8 cellular contexts compared by ENCODE assay signal in genomic region chr17:46771601-46772012, GRCh38. TPM values are rescaled to one million over a fixed set of nuclear protein-coding genes. Genes with fewer than 3 reads are reported as not detected.
DNase-seq lines count a peak whose midpoint lies in the region; ATAC-seq and TF ChIP-seq lines count a peak whose summit lies in the region.

No MANE protein-coding gene starts in this region.

- no peak for ATAC-seq in central memory CD8-positive, alpha-beta T cell (replicated peaks; ENCODE audit: extremely low read depth, poor library complexity, severe bottlenecking)
- peak; percentile 4 for ATAC-seq in lung (ENCODE audit: insufficient read depth, low FRiP score)

- no peaks in the 10 kb centered on the region for H3K36me3 ChIP-seq in lung (ENCODE audit: control insufficient read depth in 2 of 2, insufficient read depth in 2 of 2, low read length in 2 of 2)

- no peak overlapping the region for H3K27ac Mint-ChIP-seq in central memory CD8-positive, alpha-beta T cell (ENCODE audit: low read depth)

- no peak for TF ChIP-seq CTCF in lung (IDR thresholded peaks at IDR 0.05; ENCODE audit: control extremely low read depth, extremely low read depth)

- H3K4me3 Mint-ChIP-seq in central memory CD8-positive, alpha-beta T cell = peak overlapping the region; percentile 72

- H3K4me3 ChIP-seq in lung = peak overlapping the region; percentile 49

- peak overlapping the region in 1 of 2 donors; percentile 74 for H3K27ac ChIP-seq in lung (ENCODE audit: low read depth in 1 of 2, low read length in 1 of 2)

- peak; percentile 44 for DNase-seq in NCI-H748 (lab: John Stamatoyannopoulos, UW; ENCODE audit: unreplicated experiment)
- no peak for DNase-seq in NCI-H748 treated with DMSO at 0.1 percent for 48 hours (lab: John Stamatoyannopoulos, UW)
- peak; percentile 17 to 62 for DNase-seq in NCI-H1930 (lab: John Stamatoyannopoulos, UW)
- DNase-seq in central memory CD8-positive, alpha-beta T cell (ENCODE audit: low spot score in 2 of 2) = no peak
- no peak for DNase-seq in lung (ENCODE audit: low spot score)
- DNase-seq in midbrain (lab: John Stamatoyannopoulos, UW) = no peak
- no peak for DNase-seq in stimulated activated CD4-positive, alpha-beta T cell treated with anti-CD3 and anti-CD28 coated beads, Interleukin-1b, Interleukin-23, amount 100 ng/mL, for 48 hours
- DNase-seq in NCI-H187 (lab: John Stamatoyannopoulos, UW) = no peak

- no peaks in the 10 kb centered on the region for H3K9me3 ChIP-seq in lung (ENCODE audit: control insufficient read depth in 2 of 2, insufficient read depth in 1 of 2, low read length in 1 of 2)

- no peaks in the 10 kb centered on the region for H3K9me3 Mint-ChIP-seq in central memory CD8-positive, alpha-beta T cell

- 0 to 1% methylated on average over 9 to 80 of the region's 80 CpGs for WGBS in lung, 2 donors

- peaks cover 38% of the 10 kb centered on the region for H3K27me3 Mint-ChIP-seq in central memory CD8-positive, alpha-beta T cell

- H3K36me3 Mint-ChIP-seq in central memory CD8-positive, alpha-beta T cell (ENCODE audit: insufficient read depth) = peaks cover 1% of the 10 kb centered on the region

- H3K4me1 ChIP-seq in lung (ENCODE audit: control insufficient read depth in 2 of 2, insufficient read depth in 2 of 2, low read length in 2 of 2) = peaks cover 0 to 11% of the 10 kb centered on the region in 2 donors

- H3K4me1 Mint-ChIP-seq in central memory CD8-positive, alpha-beta T cell = no peaks in the 10 kb centered on the region

- H3K27me3 ChIP-seq in lung (ENCODE audit: control insufficient read depth, insufficient read depth) = no peaks in the 10 kb centered on the region

RNA-seq across cellular contexts. Expression of gene WNT3, which starts 46.9 kb away (rescaled TPM):
- total RNA-seq in lung = 1 to 10 TPM in 1 of 2 donors, under 1 TPM in 1; 0.74 to 2.9 TPM
- polyA plus RNA-seq in lung = 1 to 10 TPM; 1.2 to 1.6 TPM

Comparison
In these comparisons a context has a peak if more than half of its experiments do, and no peak if none do; other contexts are left out.
1. DNase-seq: peak in NCI-H748 (single experiment) and NCI-H1930 (2 of 2); none in NCI-H748 treated with DMSO at 0.1 percent for 48 hours (single experiment), central memory CD8-positive, alpha-beta T cell (0 of 2), lung (single experiment), midbrain (single experiment), stimulated activated CD4-positive, alpha-beta T cell treated with anti-CD3 and anti-CD28 coated beads, Interleukin-1b, Interleukin-23, amount 100 ng/mL, for 48 hours (single experiment) and NCI-H187 (0 of 2).